Comparison of ENCODE assay signal across 8 cellular contexts in genomic region chr17:78381601-78382168, GRCh38. TPM values are rescaled to one million over a fixed set of nuclear protein-coding genes. Genes with fewer than 3 reads are reported as not detected.
A peak's percentile ranks its signal among the peaks of the same experiment; 100 is the strongest.
DNase-seq lines count a peak whose midpoint lies in the region; ATAC-seq and TF ChIP-seq lines count a peak whose summit lies in the region.

No MANE protein-coding gene starts in this region.

- H3K36me3 ChIP-seq in CD4-positive, CD25-positive, alpha-beta regulatory T cell (ENCODE audit: control insufficient read depth, insufficient read depth, low read length): no peaks in the 10 kb centered on the region
- H3K36me3 ChIP-seq in Loucy (ENCODE audit: insufficient read depth, low read length): no peaks in the 10 kb centered on the region
- no peaks in the 10 kb centered on the region for H3K36me3 ChIP-seq in lower lobe of right lung

- no peaks in the 10 kb centered on the region for H3K9me3 Mint-ChIP-seq in CD4-positive, CD25-positive, alpha-beta regulatory T cell
- H3K9me3 Mint-ChIP-seq in activated naive CD4-positive, alpha-beta T cell treated with anti-CD3 and anti-CD28 coated beads, Interleukin-2, amount 50 U/mL, for 72 hours: no peaks in the 10 kb centered on the region

- peaks cover 84% of the 10 kb centered on the region for H3K4me1 ChIP-seq in CD4-positive, CD25-positive, alpha-beta regulatory T cell (ENCODE audit: control insufficient read depth, insufficient read depth, low read length, poor library complexity, severe bottlenecking)
- H3K4me1 ChIP-seq in Loucy (ENCODE audit: insufficient read depth, low read length, poor library complexity, severe bottlenecking) (peaks cover 64% of the 10 kb centered on the region), lower lobe of right lung (peaks cover 91% of the 10 kb centered on the region)

- peak; percentile 43 to 91 (median 68) for DNase-seq in CD4-positive, CD25-positive, alpha-beta regulatory T cell
- DNase-seq in activated naive CD4-positive, alpha-beta T cell treated with anti-CD3 and anti-CD28 coated beads, Interleukin-2, amount 50 U/mL, for 72 hours (ENCODE audit: low spot score in 2 of 2): peak in 1 of 2 donors; percentile 37
- DNase-seq in lower lobe of right lung (no peak), DMS79 treated with DMSO at 0.1 percent for 48 hours (lab: John Stamatoyannopoulos, UW) (no peak), LoVo (ENCODE audit: low spot score) (no peak)

- no peaks in the 10 kb centered on the region for H3K27me3 ChIP-seq in CD4-positive, CD25-positive, alpha-beta regulatory T cell (ENCODE audit: control insufficient read depth, insufficient read depth, low read length)
- H3K27me3 ChIP-seq in Loucy (ENCODE audit: insufficient read depth, low read length, poor library complexity, severe bottlenecking): no peaks in the 10 kb centered on the region
- H3K27me3 ChIP-seq in lower lobe of right lung (ENCODE audit: low read depth): no peaks in the 10 kb centered on the region

- no peaks in the 10 kb centered on the region for H3K9me3 ChIP-seq in CD4-positive, CD25-positive, alpha-beta regulatory T cell (ENCODE audit: control insufficient read depth in 2 of 2, low read length in 2 of 2)
- no peaks in the 10 kb centered on the region for H3K9me3 ChIP-seq in Loucy (ENCODE audit: insufficient read depth, low read depth, low read length)
- no peaks in the 10 kb centered on the region for H3K9me3 ChIP-seq in lower lobe of right lung

- H3K27me3 Mint-ChIP-seq in CD4-positive, CD25-positive, alpha-beta regulatory T cell: no peaks in the 10 kb centered on the region

- H2AFZ ChIP-seq in Loucy (ENCODE audit: low read length): no peak overlapping the region

- intact Hi-C loops in lower lobe of right lung (cut with DNase I): no loop called here

- peak overlapping the region; percentile 87 for H3K9ac ChIP-seq in Loucy (ENCODE audit: low read depth, low read length, poor library complexity, severe bottlenecking)

- ATAC-seq in CD4-positive, CD25-positive, alpha-beta regulatory T cell (ENCODE audit: low read depth in 2 of 2): peak; percentile 85
- peak; percentile 15 to 29 for ATAC-seq in activated naive CD4-positive, alpha-beta T cell treated with anti-CD3 and anti-CD28 coated beads, Interleukin-2, amount 50 U/mL, for 72 hours
- ATAC-seq in lower lobe of right lung (no peak), GM18858 (IDR thresholded peaks at IDR 0.05; ENCODE audit: unreplicated experiment) (no peak), HG03460 (IDR thresholded peaks at IDR 0.05; ENCODE audit: unreplicated experiment) (no peak)

- H3K4me1 Mint-ChIP-seq in CD4-positive, CD25-positive, alpha-beta regulatory T cell: peaks cover 15 to 81% (median 52%) of the 10 kb centered on the region in 4 donors

- H3K4me3 Mint-ChIP-seq in CD4-positive, CD25-positive, alpha-beta regulatory T cell: peak overlapping the region; percentile 77 to 96 (median 86)

- H3K9me2 ChIP-seq in Loucy (replicated peaks; ENCODE audit: low read depth, low read length): no peaks in the 10 kb centered on the region

- H3K36me3 Mint-ChIP-seq in CD4-positive, CD25-positive, alpha-beta regulatory T cell: peaks cover 4% of the 10 kb centered on the region
- H3K36me3 Mint-ChIP-seq in activated naive CD4-positive, alpha-beta T cell treated with anti-CD3 and anti-CD28 coated beads, Interleukin-2, amount 50 U/mL, for 72 hours: peaks cover 25 to 67% of the 10 kb centered on the region in 2 donors

- peak overlapping the region; percentile 84 to 98 (median 92) for H3K27ac Mint-ChIP-seq in CD4-positive, CD25-positive, alpha-beta regulatory T cell
- peak overlapping the region; percentile 98 to 99 for H3K27ac Mint-ChIP-seq in activated naive CD4-positive, alpha-beta T cell treated with anti-CD3 and anti-CD28 coated beads, Interleukin-2, amount 50 U/mL, for 72 hours

- peaks cover 21% of the 10 kb centered on the region for H3F3A ChIP-seq in Loucy (ENCODE audit: low read depth)

- peaks cover 81% of the 10 kb centered on the region for H3K79me2 ChIP-seq in Loucy (ENCODE audit: insufficient read depth, low read length)

- TF ChIP-seq CTCF in Loucy (conservative IDR thresholded peaks at IDR 0.05; ENCODE audit: low read length): no peak
- no peak for TF ChIP-seq CTCF in lower lobe of right lung (IDR thresholded peaks at IDR 0.05)

- H3K27ac ChIP-seq in CD4-positive, CD25-positive, alpha-beta regulatory T cell (ENCODE audit: insufficient read depth, low read length, poor library complexity, severe bottlenecking): peak overlapping the region; percentile 86
- H3K27ac ChIP-seq in lower lobe of right lung: peak overlapping the region; percentile 67

- peak overlapping the region; percentile 76 for H3K4me3 ChIP-seq in CD4-positive, CD25-positive, alpha-beta regulatory T cell (ENCODE audit: low read depth, low read length)
- H3K4me3 ChIP-seq in Loucy (ENCODE audit: low read length, poor library complexity, severe bottlenecking): peak overlapping the region; percentile 95
- H3K4me3 ChIP-seq in lower lobe of right lung: peak overlapping the region; percentile 6

- peaks cover 40% of the 10 kb centered on the region for H4K20me1 ChIP-seq in Loucy (ENCODE audit: insufficient read depth, low read length, poor library complexity, severe bottlenecking)

- peak overlapping the region; percentile 99 for H3K4me2 ChIP-seq in Loucy (ENCODE audit: low read depth, low read length, poor library complexity, severe bottlenecking)

RNA-seq across cellular contexts. Expression of gene PGS1, which starts 3.2 kb away (rescaled TPM):
- total RNA-seq in CD4-positive, CD25-positive, alpha-beta regulatory T cell: 50.1 TPM
- 10 to 100 TPM; 29.6 to 35.4 (median 31.5) TPM for polyA plus RNA-seq in CD4-positive, CD25-positive, alpha-beta regulatory T cell
- 100 to 1,000 TPM in 1 of 2 donors, 10 to 100 TPM in 1; 63.5 to 122 TPM for total RNA-seq in activated naive CD4-positive, alpha-beta T cell treated with anti-CD3 and anti-CD28 coated beads, Interleukin-2, amount 50 U/mL, for 72 hours
- 90.9 TPM for total RNA-seq in lower lobe of right lung

RNA-seq across cellular contexts. Expression of gene SOCS3, which starts 21.8 kb away (rescaled TPM):
- 218 TPM for total RNA-seq in CD4-positive, CD25-positive, alpha-beta regulatory T cell
- polyA plus RNA-seq in CD4-positive, CD25-positive, alpha-beta regulatory T cell: 10 to 100 TPM; 26.4 to 74.2 (median 51.2) TPM
- total RNA-seq in activated naive CD4-positive, alpha-beta T cell treated with anti-CD3 and anti-CD28 coated beads, Interleukin-2, amount 50 U/mL, for 72 hours: 100 to 1,000 TPM; 179 to 182 TPM
- 69.5 TPM for total RNA-seq in lower lobe of right lung

Comparison
In these comparisons a context has a peak if more than half of its experiments do, and no peak if none do; other contexts are left out.
1. ATAC-seq: peak in CD4-positive, CD25-positive, alpha-beta regulatory T cell (2 of 2) and activated naive CD4-positive, alpha-beta T cell treated with anti-CD3 and anti-CD28 coated beads, Interleukin-2, amount 50 U/mL, for 72 hours (2 of 2); none in lower lobe of right lung (0 of 2), GM18858 (single experiment) and HG03460 (single experiment).
2. DNase-seq: peak in CD4-positive, CD25-positive, alpha-beta regulatory T cell (3 of 3); none in lower lobe of right lung (single experiment), DMS79 treated with DMSO at 0.1 percent for 48 hours (single experiment) and LoVo (single experiment).
3. H3K4me3 ChIP-seq: peak in every context shown above with its lines; median percentile 95 in Loucy; 76 in CD4-positive, CD25-positive, alpha-beta regulatory T cell; 6 in lower lobe of right lung.